ENCODE assay signal across 8 cellular contexts in genomic region chr21:41761211-41762181, GRCh38. TPM values are rescaled to one million over a fixed set of nuclear protein-coding genes. Genes with fewer than 3 reads are reported as not detected.
A peak's percentile ranks its signal among the peaks of the same experiment; 100 is the strongest.
DNase-seq lines count a peak whose midpoint lies in the region; ATAC-seq and TF ChIP-seq lines count a peak whose summit lies in the region.

No MANE protein-coding gene starts in this region.

- H3K27ac ChIP-seq in ascending aorta (peak overlapping the region; percentile 56 to 74), subcutaneous abdominal adipose tissue (ENCODE audit: low read depth, low read length) (no peak overlapping the region), colonic mucosa (no peak overlapping the region)

- H3K4me1 ChIP-seq in ascending aorta (peaks cover 5 to 12% of the 10 kb centered on the region in 2 donors), subcutaneous abdominal adipose tissue (ENCODE audit: control insufficient read depth in 5 of 5, insufficient read depth in 5 of 5, low read length in 5 of 5) (peaks cover 0 to 21% (median 15%) of the 10 kb centered on the region in 5 donors), colonic mucosa (no peaks in the 10 kb centered on the region)

- H3K36me3 ChIP-seq in ascending aorta = no peaks in the 10 kb centered on the region
- H3K36me3 ChIP-seq in subcutaneous abdominal adipose tissue (ENCODE audit: control insufficient read depth in 5 of 5, insufficient read depth in 5 of 5, low read length in 5 of 5) = no peaks in the 10 kb centered on the region
- H3K36me3 ChIP-seq in colonic mucosa = no peaks in the 10 kb centered on the region

- peak overlapping the region in 1 of 5 donors; percentile 2 for H3K9ac ChIP-seq in subcutaneous abdominal adipose tissue (ENCODE audit: low read length in 5 of 5)
- H3K9ac ChIP-seq in colonic mucosa (ENCODE audit: low read depth in 2 of 2, low read length in 2 of 2) = no peak overlapping the region

- DNase-seq in DMS153 (lab: John Stamatoyannopoulos, UW) (peak; percentile 63), DMS153 treated with DMSO at 0.1 percent for 48 hours (lab: John Stamatoyannopoulos, UW; ENCODE audit: unreplicated experiment) (no peak), ascending aorta (ENCODE audit: low spot score in 2 of 2) (peak; percentile 33 to 80), iris pigment epithelial cell (ENCODE audit: low read depth) (peak; percentile 14), colonic mucosa (no peak)

- ATAC-seq in HG03135 (IDR thresholded peaks at IDR 0.05; ENCODE audit: unreplicated experiment) = no peak
- ATAC-seq in HG02678 (IDR thresholded peaks at IDR 0.05; ENCODE audit: unreplicated experiment) = no peak

- intact Hi-C loops in ascending aorta (cut with DNase I) (loop anchor here (2.0 to 10.0 kb wide), 2 partner anchors 33 to 1963 kb away; no protein-coding TSS in a partner anchor), colonic mucosa (cut with DNase I) (no loop called here)

- H3K9me3 ChIP-seq in ascending aorta (no peaks in the 10 kb centered on the region), subcutaneous abdominal adipose tissue (ENCODE audit: control insufficient read depth in 5 of 5, low read length in 5 of 5) (no peaks in the 10 kb centered on the region), colonic mucosa (no peaks in the 10 kb centered on the region)

- H3K4me3 ChIP-seq in ascending aorta (peak overlapping the region; percentile 36 to 59), subcutaneous abdominal adipose tissue (ENCODE audit: low read depth in 1 of 5, low read length in 5 of 5) (peak overlapping the region; percentile 23 to 49 (median 42)), colonic mucosa (no peak overlapping the region)

- TF ChIP-seq CTCF in ascending aorta (IDR thresholded peaks at IDR 0.05) (no peak), colonic mucosa (IDR thresholded peaks at IDR 0.05) (no peak)

- H3K27me3 ChIP-seq in ascending aorta (no peaks in the 10 kb centered on the region), subcutaneous abdominal adipose tissue (ENCODE audit: control insufficient read depth in 5 of 5, insufficient read depth in 4 of 5, low read length in 5 of 5) (peaks cover 49 to 69% (median 68%) of the 10 kb centered on the region in 5 donors), colonic mucosa (peaks cover 18% of the 10 kb centered on the region)

RNA-seq across cellular contexts. Expression of gene RIPK4, which starts 5.4 kb away (rescaled TPM):
- total RNA-seq in ascending aorta (6.4 TPM), colonic mucosa (10 to 100 TPM; 10.1 to 10.5 TPM)

Comparison
In these comparisons a context has a peak if more than half of its experiments do, and no peak if none do; other contexts are left out.
1. DNase-seq: peak in DMS153 (single experiment), ascending aorta (2 of 2) and iris pigment epithelial cell (single experiment); none in DMS153 treated with DMSO at 0.1 percent for 48 hours (single experiment) and colonic mucosa (single experiment).
2. H3K27ac ChIP-seq: peak in ascending aorta (2 of 2); none in subcutaneous abdominal adipose tissue (single experiment) and colonic mucosa (single experiment).